22 cellular contexts compared by ENCODE assay signal in genomic region chr12:49939707-49940106, GRCh38. TPM values are rescaled to one million over a fixed set of nuclear protein-coding genes. Genes with fewer than 3 reads are reported as not detected.
DNase-seq lines count a peak whose midpoint lies in the region; ATAC-seq, FAIRE-seq and TF ChIP-seq lines count a peak whose summit lies in the region.
"Had no signal": no experiment of that assay in that cellular context is flagged by ENCODE, and none has a peak within 500 bp of the region (broad histone marks: within the 10 kb centered on the region; RNA-seq: fewer than 3 reads in every experiment).

No MANE protein-coding gene starts in this region.

- H3K23ac ChIP-seq in neuronal stem cell (ENCODE audit: low read depth, low read length, poor library complexity) = no peak overlapping the region

- POLR2A ChIA-PET in HepG2 (lab: Yijun Ruan, JAX) = no interaction called here
- POLR2A ChIA-PET in naive thymus-derived CD4-positive, alpha-beta T cell (lab: Charles Lee) = no interaction called here

- H4K8ac ChIP-seq in neuronal stem cell (ENCODE audit: low read depth, low read length) = no peak overlapping the region

- H3K4me1 Mint-ChIP-seq in naive thymus-derived CD4-positive, alpha-beta T cell = peaks cover 0 to 16% (median 0%) of the 10 kb centered on the region in 7 donors

- in situ Hi-C loops in HepG2 (cut with HindIII; ENCODE audit: extremely low pct_ligation_motif_present, low pct_unique_long_range_greater_than_20kb) = loop anchor here (5.0 kb wide), 1 partner anchor 72 kb away; no protein-coding TSS in a partner anchor
- in situ Hi-C loops in G401 (cut with HindIII; ENCODE audit: low sequenced_read_pairs) = no loop called here

- no peak for DNase-seq in HepG2 (ENCODE audit: low spot score)
- DNase-seq in right lobe of liver = no peak
- peak; percentile 46 for DNase-seq in coronary artery (ENCODE audit: low spot score)
- DNase-seq in neuronal stem cell (ENCODE audit: low spot score) = no peak
- DNase-seq in upper lobe of right lung = peak; percentile 25
- no peak for DNase-seq in head of caudate nucleus
- DNase-seq in G401 (ENCODE audit: low spot score) = no peak
- no peak for DNase-seq in naive thymus-derived CD4-positive, alpha-beta T cell
- DNase-seq: BE2C, H7, MV-4-11, NCI-H1105 treated with DMSO at 0.1 percent for 48 hours, NCI-H2081, NCI-H2171 treated with DMSO at 0.1 percent for 48 hours, NCI-H526, OCI-M1, Right ventricle myocardium superior had no signal

- H3K4me1 ChIP-seq in HepG2 (ENCODE audit: insufficient read depth, low read length) (peaks cover 17% of the 10 kb centered on the region), right lobe of liver (no peaks in the 10 kb centered on the region), neuronal stem cell (ENCODE audit: control insufficient read depth in 2 of 2, insufficient read depth in 1 of 2, low read depth in 1 of 2, low read length in 2 of 2) (peaks cover 0 to 2% of the 10 kb centered on the region in 2 donors), upper lobe of right lung (no peaks in the 10 kb centered on the region)
- no peaks in the 10 kb centered on the region for H3K4me1 ChIP-seq in naive thymus-derived CD4-positive, alpha-beta T cell (ENCODE audit: control insufficient read depth in 2 of 2, insufficient read depth in 2 of 2, low read length in 2 of 2)
- H3K4me1 ChIP-seq: A549 had no signal

- no peak overlapping the region for H3K27ac ChIP-seq in HepG2 (ENCODE audit: extremely low read length, insufficient read depth, low read length)
- no peak overlapping the region for H3K27ac ChIP-seq in right lobe of liver
- H3K27ac ChIP-seq in coronary artery = peak overlapping the region in 1 of 2 donors; percentile 38
- no peak overlapping the region for H3K27ac ChIP-seq in neuronal stem cell (replicated peaks; ENCODE audit: low read length)
- H3K27ac ChIP-seq in upper lobe of right lung = no peak overlapping the region
- no peak overlapping the region for H3K27ac ChIP-seq in naive thymus-derived CD4-positive, alpha-beta T cell (ENCODE audit: low read depth, low read length)
- H3K27ac ChIP-seq: A549 had no signal

- no peak overlapping the region for H4K91ac ChIP-seq in neuronal stem cell (ENCODE audit: low read depth, low read length, poor library complexity)

- no peak overlapping the region for H3K4ac ChIP-seq in neuronal stem cell (ENCODE audit: low read length)

- H3K4me3 ChIP-seq in HepG2 (replicated peaks in 1 of 3; ENCODE audit: insufficient read depth in 1 of 3, low read depth in 2 of 3, low read length in 3 of 3) (no peak overlapping the region), right lobe of liver (no peak overlapping the region), coronary artery (no peak overlapping the region), neuronal stem cell (ENCODE audit: low read length in 2 of 2) (no peak overlapping the region), upper lobe of right lung (no peak overlapping the region)
- H3K4me3 ChIP-seq in naive thymus-derived CD4-positive, alpha-beta T cell (ENCODE audit: low read length) = no peak overlapping the region
- H3K4me3 ChIP-seq: A549 had no signal

- peak overlapping the region; percentile 11 for H3K18ac ChIP-seq in neuronal stem cell (ENCODE audit: low read length)

- H2AK5ac ChIP-seq in neuronal stem cell (ENCODE audit: low read depth, low read length) = peak overlapping the region; percentile 11

- 0% methylated on average over 1 of the region's 1 CpG for WGBS in HepG2 (ENCODE audit: low lambda C conversion rate)
- WGBS in right lobe of liver (ENCODE audit: insufficient coverage, low coverage, low lambda C conversion rate, missing lambda C conversion rate) = no CpG with 5 or more reads among the region's 1 CpG
- WGBS in neuronal stem cell (ENCODE audit: extremely low coverage in 2 of 2, insufficient read length in 2 of 2, insufficient replicate concordance in 1 of 2), 2 donors = no CpG with 5 or more reads among the region's 1 CpG

- H3K9ac ChIP-seq in HepG2 (ENCODE audit: insufficient read depth, low read depth, low read length) = no peak overlapping the region
- no peak overlapping the region for H3K9ac ChIP-seq in neuronal stem cell (ENCODE audit: low read depth, low read length, poor library complexity)

- H2BK120ac ChIP-seq in neuronal stem cell (ENCODE audit: low read depth, low read length) = no peak overlapping the region

- no peak overlapping the region for H3K4me2 ChIP-seq in HepG2 (ENCODE audit: low read depth, low read length)
- H3K4me2 ChIP-seq in neuronal stem cell (ENCODE audit: insufficient read depth, low read length, poor library complexity, severe bottlenecking) = no peak overlapping the region
- H3K4me2 ChIP-seq: A549 had no signal

- TF ChIP-seq CTCF in HepG2 (CRISPR knock-in tag; IDR thresholded peaks at IDR 0.05) (no peak), right lobe of liver (IDR thresholded peaks at IDR 0.05) (no peak), coronary artery (IDR thresholded peaks at IDR 0.05) (no peak), upper lobe of right lung (IDR thresholded peaks at IDR 0.05) (no peak)

- H4K20me1 ChIP-seq in HepG2 (ENCODE audit: insufficient read depth, low read length) = no peaks in the 10 kb centered on the region

- H3K36me3 ChIP-seq in HepG2 (replicated peaks in 1 of 2; ENCODE audit: control insufficient read depth in 1 of 2, insufficient read depth in 2 of 2, low read length in 2 of 2) (no peaks in the 10 kb centered on the region), right lobe of liver (no peaks in the 10 kb centered on the region), neuronal stem cell (replicated peaks in 1 of 2; ENCODE audit: control insufficient read depth in 2 of 2, insufficient read depth in 2 of 2, low read length in 2 of 2) (no peaks in the 10 kb centered on the region), upper lobe of right lung (no peaks in the 10 kb centered on the region)
- H3K36me3 ChIP-seq in naive thymus-derived CD4-positive, alpha-beta T cell (ENCODE audit: control insufficient read depth in 2 of 3, insufficient read depth in 3 of 3, low read length in 3 of 3) = no peaks in the 10 kb centered on the region
- H3K36me3 ChIP-seq: BE2C had no signal

- H2BK15ac ChIP-seq in neuronal stem cell (ENCODE audit: low read length) = no peak overlapping the region

- no peak overlapping the region for H2AFZ ChIP-seq in HepG2 (ENCODE audit: low read length)
- H2AFZ ChIP-seq in neuronal stem cell (ENCODE audit: low read length) = no peak overlapping the region

- H3K9me3 Mint-ChIP-seq in naive thymus-derived CD4-positive, alpha-beta T cell = no peaks in the 10 kb centered on the region
- H3K9me3 Mint-ChIP-seq: IgD-negative memory B cell had no signal

- no peak overlapping the region for H3K4me3 Mint-ChIP-seq in naive thymus-derived CD4-positive, alpha-beta T cell
- H3K4me3 Mint-ChIP-seq: IgD-negative memory B cell had no signal

- H3K27me3 ChIP-seq in HepG2 (ENCODE audit: control insufficient read depth in 1 of 2, insufficient read depth in 2 of 2, low read length in 2 of 2) (peaks cover 1 to 2% of the 10 kb centered on the region in 2 experiments; a peak in 3 of 5 replicates), right lobe of liver (no peaks in the 10 kb centered on the region), neuronal stem cell (ENCODE audit: control insufficient read depth in 3 of 3, insufficient read depth in 3 of 3, low read depth in 1 of 3, low read length in 3 of 3) (peaks cover 0 to 56% (median 2%) of the 10 kb centered on the region in 3 experiments), upper lobe of right lung (no peaks in the 10 kb centered on the region)
- H3K27me3 ChIP-seq in naive thymus-derived CD4-positive, alpha-beta T cell (ENCODE audit: control insufficient read depth in 2 of 2, insufficient read depth in 2 of 2, low read length in 2 of 2) = no peaks in the 10 kb centered on the region
- H3K27me3 ChIP-seq: BE2C had no signal

- peaks cover 0 to 11% (median 2%) of the 10 kb centered on the region in 5 donors for H3K27me3 Mint-ChIP-seq in naive thymus-derived CD4-positive, alpha-beta T cell

- ATAC-seq in HepG2 = peak; percentile 58
- no peak for ATAC-seq in right lobe of liver
- no peak for ATAC-seq in upper lobe of right lung
- ATAC-seq in naive thymus-derived CD4-positive, alpha-beta T cell = no peak
- ATAC-seq: A549 had no signal

- no peak for FAIRE-seq in HepG2 (lab: Jason Lieb, UNC)
- FAIRE-seq: A549 had no signal

- TF ChIP-seq EP300 in HepG2 (IDR thresholded peaks at IDR 0.05; ENCODE audit: low read depth in 2 of 2, low read length in 2 of 2) (no peak), HepG2 (CRISPR knock-in tag; IDR thresholded peaks at IDR 0.05; ENCODE audit: borderline replicate concordance) (no peak)

- no peaks in the 10 kb centered on the region for H3K9me3 ChIP-seq in HepG2 (ENCODE audit: low read length)
- H3K9me3 ChIP-seq in right lobe of liver = no peaks in the 10 kb centered on the region
- H3K9me3 ChIP-seq in neuronal stem cell (replicated peaks in 1 of 2; ENCODE audit: control insufficient read depth in 2 of 2, insufficient read depth in 1 of 2, low read depth in 1 of 2, low read length in 2 of 2) = peaks cover 0 to 2% of the 10 kb centered on the region in 2 donors
- no peaks in the 10 kb centered on the region for H3K9me3 ChIP-seq in upper lobe of right lung
- no peaks in the 10 kb centered on the region for H3K9me3 ChIP-seq in naive thymus-derived CD4-positive, alpha-beta T cell (ENCODE audit: control insufficient read depth in 2 of 3, low read length in 3 of 3)
- H3K9me3 ChIP-seq: A549, BE2C had no signal

- no peak for TF ChIP-seq POLR2A in HepG2 (IDR thresholded peaks at IDR 0.05; ENCODE audit: insufficient read depth in 1 of 2, low read depth in 2 of 2, low read length in 2 of 2)
- TF ChIP-seq POLR2A in right lobe of liver (IDR thresholded peaks at IDR 0.05) = no peak

- H2BK5ac ChIP-seq in neuronal stem cell (ENCODE audit: low read length) = no peak overlapping the region

- H3K79me2 ChIP-seq in HepG2 (ENCODE audit: insufficient read depth, low read length) = no peaks in the 10 kb centered on the region

- no peaks in the 10 kb centered on the region for H3K79me1 ChIP-seq in neuronal stem cell (ENCODE audit: low read depth, low read length)

- no peak overlapping the region for H2BK12ac ChIP-seq in neuronal stem cell (ENCODE audit: low read length)

- no peaks in the 10 kb centered on the region for H3K36me3 Mint-ChIP-seq in naive thymus-derived CD4-positive, alpha-beta T cell
- H3K36me3 Mint-ChIP-seq: IgD-negative memory B cell had no signal

- CTCF ChIA-PET in HepG2 (lab: Yijun Ruan, JAX; ENCODE audit: low intra/inter-chr PET ratio, low total read pairs) = no interaction called here
- CTCF ChIA-PET in naive thymus-derived CD4-positive, alpha-beta T cell (lab: Charles Lee) = interaction anchor here (0.6 to 1.7 kb wide), 2 partner anchors 28 to 387 kb away, joined by 6 to 12 read pairs; no protein-coding TSS in a partner anchor

- no TSS peak for BruUV-seq in HepG2 (replicated peaks; lab: Mats Ljungman, UMichigan)

- no peak overlapping the region for H3K27ac Mint-ChIP-seq in naive thymus-derived CD4-positive, alpha-beta T cell
- H3K27ac Mint-ChIP-seq: IgD-negative memory B cell had no signal

- no peak overlapping the region for H3K14ac ChIP-seq in neuronal stem cell (ENCODE audit: low read length)

- intact Hi-C loops in HepG2 (cut with micrococcal nuclease; ENCODE audit: unreplicated experiment) = loop anchor here (10.0 kb wide), 1 partner anchor 75 kb away; no protein-coding TSS in a partner anchor
- intact Hi-C loops in right lobe of liver (cut with DNase I) = no loop called here
- intact Hi-C loops in upper lobe of right lung (cut with DNase I) = no loop called here
- intact Hi-C loops in head of caudate nucleus (cut with DNase I) = no loop called here
- intact Hi-C loops in naive thymus-derived CD4-positive, alpha-beta T cell (cut with micrococcal nuclease) = no loop called here

- TF ChIP-seq RAD21 in HepG2 (CRISPR knock-in tag; IDR thresholded peaks at IDR 0.05) = no peak

RNA-seq across cellular contexts. Expression of gene AQP2, which starts 10.8 kb away (rescaled TPM):
- not detected in 2 replicates for total RNA-seq in HepG2 (2016; rRNA removed; fragmentation: Illumina TruSeq; extraction: Trizol)
- total RNA-seq in HepG2 (2016; cell fraction: cytosol; rRNA removed; fragmentation: Illumina TruSeq; extraction: Trizol; ENCODE audit: low read depth) = not detected in 2 replicates
- total RNA-seq in HepG2 (2016; cell fraction: insoluble cytoplasmic fraction; rRNA removed; fragmentation: Illumina TruSeq; extraction: Trizol) = not detected in 2 replicates
- not detected in 2 replicates for total RNA-seq in HepG2 (2016; cell fraction: membrane; rRNA removed; fragmentation: Illumina TruSeq; extraction: Trizol)
- total RNA-seq in HepG2 (2016; cell fraction: nucleus; rRNA removed; fragmentation: Illumina TruSeq; extraction: Trizol) = not detected in 2 replicates
- polyA plus RNA-seq in HepG2 (2011; rRNA removed) = not detected in 2 replicates
- polyA plus RNA-seq in HepG2 (2011; cell fraction: cytosol; rRNA removed) = not detected in 2 replicates
- polyA plus RNA-seq in HepG2 (2011; cell fraction: nucleus; rRNA removed) = not detected in 2 replicates
- not detected in 2 replicates for polyA plus RNA-seq in HepG2 (2012)
- not detected in 2 replicates for polyA plus RNA-seq in HepG2 (2016; cell fraction: cytosol; fragmentation: Illumina TruSeq; extraction: Trizol; ENCODE audit: low read depth)
- polyA plus RNA-seq in HepG2 (2016; cell fraction: insoluble cytoplasmic fraction; fragmentation: Illumina TruSeq; extraction: Trizol; ENCODE audit: low read depth) = not detected in 2 replicates
- polyA plus RNA-seq in HepG2 (2016; cell fraction: membrane; fragmentation: Illumina TruSeq; extraction: Trizol; ENCODE audit: low read depth) = not detected in 2 replicates
- not detected in 2 replicates for polyA plus RNA-seq in HepG2 (2016; cell fraction: nucleus; fragmentation: Illumina TruSeq; extraction: Trizol; ENCODE audit: insufficient read depth, low read depth)
- not detected in 2 replicates for polyA minus RNA-seq in HepG2 (2011; rRNA and poly(A)+ RNA removed; ENCODE audit: low replicate concordance)
- polyA minus RNA-seq in HepG2 (2011; cell fraction: cytosol; rRNA and poly(A)+ RNA removed) = not detected in 2 replicates
- polyA minus RNA-seq in HepG2 (2011; cell fraction: nucleus; rRNA and poly(A)+ RNA removed) = not detected in 2 replicates
- not detected for total RNA-seq in right lobe of liver
- not detected for polyA plus RNA-seq in neuronal stem cell (2013, experiment 1 of 2)
- not detected for polyA plus RNA-seq in neuronal stem cell (2013, experiment 2 of 2)
- total RNA-seq in upper lobe of right lung = not detected
- total RNA-seq in G401 (2014; rRNA removed; shearing (Covaris generic)) = not detected in 2 replicates
- not detected for total RNA-seq in naive thymus-derived CD4-positive, alpha-beta T cell
- polyA plus RNA-seq in naive thymus-derived CD4-positive, alpha-beta T cell = not detected
- total RNA-seq: H7, M059J, Right ventricle myocardium superior, RPMI7951, SK-MEL-5 had no signal
- polyA plus RNA-seq: A549, IgD-negative memory B cell had no signal

RNA-seq across cellular contexts. Expression of gene AQP5, which starts 22.0 kb away (rescaled TPM):
- not detected in 2 replicates for total RNA-seq in HepG2 (2016; rRNA removed; fragmentation: Illumina TruSeq; extraction: Trizol)
- total RNA-seq in HepG2 (2016; cell fraction: cytosol; rRNA removed; fragmentation: Illumina TruSeq; extraction: Trizol; ENCODE audit: low read depth) = not detected in 2 replicates
- total RNA-seq in HepG2 (2016; cell fraction: insoluble cytoplasmic fraction; rRNA removed; fragmentation: Illumina TruSeq; extraction: Trizol) = not detected in 2 replicates
- not detected in 2 replicates for total RNA-seq in HepG2 (2016; cell fraction: membrane; rRNA removed; fragmentation: Illumina TruSeq; extraction: Trizol)
- total RNA-seq in HepG2 (2016; cell fraction: nucleus; rRNA removed; fragmentation: Illumina TruSeq; extraction: Trizol) = not detected in 2 replicates
- not detected in 2 replicates for polyA plus RNA-seq in HepG2 (2011; rRNA removed)
- polyA plus RNA-seq in HepG2 (2011; cell fraction: cytosol; rRNA removed) = not detected in 2 replicates
- polyA plus RNA-seq in HepG2 (2011; cell fraction: nucleus; rRNA removed) = not detected in 2 replicates
- polyA plus RNA-seq in HepG2 (2012) = not detected in 2 replicates
- not detected in 2 replicates for polyA plus RNA-seq in HepG2 (2016; cell fraction: cytosol; fragmentation: Illumina TruSeq; extraction: Trizol; ENCODE audit: low read depth)
- polyA plus RNA-seq in HepG2 (2016; cell fraction: insoluble cytoplasmic fraction; fragmentation: Illumina TruSeq; extraction: Trizol; ENCODE audit: low read depth) = not detected in 2 replicates
- not detected in 2 replicates for polyA plus RNA-seq in HepG2 (2016; cell fraction: membrane; fragmentation: Illumina TruSeq; extraction: Trizol; ENCODE audit: low read depth)
- polyA plus RNA-seq in HepG2 (2016; cell fraction: nucleus; fragmentation: Illumina TruSeq; extraction: Trizol; ENCODE audit: insufficient read depth, low read depth) = not detected in 2 replicates
- 0.82 TPM in 1 of 2 replicates, not detected in the other for polyA minus RNA-seq in HepG2 (2011; rRNA and poly(A)+ RNA removed; ENCODE audit: low replicate concordance)
- polyA minus RNA-seq in HepG2 (2011; cell fraction: cytosol; rRNA and poly(A)+ RNA removed) = not detected in 2 replicates
- not detected in 2 replicates for polyA minus RNA-seq in HepG2 (2011; cell fraction: nucleus; rRNA and poly(A)+ RNA removed)
- not detected for total RNA-seq in right lobe of liver
- 0.39 TPM for polyA plus RNA-seq in neuronal stem cell (2013, experiment 1 of 2)
- polyA plus RNA-seq in neuronal stem cell (2013, experiment 2 of 2) = 0.58 TPM
- total RNA-seq in upper lobe of right lung = 14.3 TPM
- total RNA-seq in G401 (2014; rRNA removed; shearing (Covaris generic)) = not detected in 2 replicates
- not detected for total RNA-seq in naive thymus-derived CD4-positive, alpha-beta T cell
- polyA plus RNA-seq in naive thymus-derived CD4-positive, alpha-beta T cell = not detected
- total RNA-seq: RPMI7951, SK-MEL-5 had no signal
- polyA plus RNA-seq: A549, IgD-negative memory B cell had no signal

RNA-seq across cellular contexts. Expression of gene AQP6, which starts 33.0 kb away (rescaled TPM):
- total RNA-seq in HepG2 (2016; rRNA removed; fragmentation: Illumina TruSeq; extraction: Trizol) = 0.51 and 1.3 TPM in 2 replicates
- total RNA-seq in HepG2 (2016; cell fraction: cytosol; rRNA removed; fragmentation: Illumina TruSeq; extraction: Trizol; ENCODE audit: low read depth) = 0.20 and 0.35 TPM in 2 replicates
- total RNA-seq in HepG2 (2016; cell fraction: insoluble cytoplasmic fraction; rRNA removed; fragmentation: Illumina TruSeq; extraction: Trizol) = 0.54 and 1.1 TPM in 2 replicates
- total RNA-seq in HepG2 (2016; cell fraction: membrane; rRNA removed; fragmentation: Illumina TruSeq; extraction: Trizol) = 0.55 and 0.59 TPM in 2 replicates
- 0.47 and 0.87 TPM in 2 replicates for total RNA-seq in HepG2 (2016; cell fraction: nucleus; rRNA removed; fragmentation: Illumina TruSeq; extraction: Trizol)
- polyA plus RNA-seq in HepG2 (2011; rRNA removed) = 0.32 and 0.38 TPM in 2 replicates
- polyA plus RNA-seq in HepG2 (2011; cell fraction: cytosol; rRNA removed) = 0.21 and 0.23 TPM in 2 replicates
- 0.64 and 0.79 TPM in 2 replicates for polyA plus RNA-seq in HepG2 (2011; cell fraction: nucleus; rRNA removed)
- 0.43 and 0.78 TPM in 2 replicates for polyA plus RNA-seq in HepG2 (2012)
- polyA plus RNA-seq in HepG2 (2016; cell fraction: cytosol; fragmentation: Illumina TruSeq; extraction: Trizol; ENCODE audit: low read depth) = 0.23 and 0.31 TPM in 2 replicates
- polyA plus RNA-seq in HepG2 (2016; cell fraction: insoluble cytoplasmic fraction; fragmentation: Illumina TruSeq; extraction: Trizol; ENCODE audit: low read depth) = 0.48 and 0.69 TPM in 2 replicates
- 0.23 and 0.48 TPM in 2 replicates for polyA plus RNA-seq in HepG2 (2016; cell fraction: membrane; fragmentation: Illumina TruSeq; extraction: Trizol; ENCODE audit: low read depth)
- polyA plus RNA-seq in HepG2 (2016; cell fraction: nucleus; fragmentation: Illumina TruSeq; extraction: Trizol; ENCODE audit: insufficient read depth, low read depth) = 1.6 and 2.3 TPM in 2 replicates
- polyA minus RNA-seq in HepG2 (2011; rRNA and poly(A)+ RNA removed; ENCODE audit: low replicate concordance) = 0.16 and 0.48 TPM in 2 replicates
- not detected in 2 replicates for polyA minus RNA-seq in HepG2 (2011; cell fraction: cytosol; rRNA and poly(A)+ RNA removed)
- polyA minus RNA-seq in HepG2 (2011; cell fraction: nucleus; rRNA and poly(A)+ RNA removed) = 0.25 TPM in 1 of 2 replicates, not detected in the other
- total RNA-seq in right lobe of liver = under 1 TPM in 2 of 6 experiments, not detected in 4; 0.31 to 0.34 TPM
- polyA plus RNA-seq in neuronal stem cell (2013, experiment 1 of 2) = 0.03 TPM
- 0.04 TPM for polyA plus RNA-seq in neuronal stem cell (2013, experiment 2 of 2)
- 0.35 TPM for total RNA-seq in upper lobe of right lung
- total RNA-seq in G401 (2014; rRNA removed; shearing (Covaris generic)) = 0.37 and 1.6 TPM in 2 replicates
- not detected for total RNA-seq in naive thymus-derived CD4-positive, alpha-beta T cell
- not detected for polyA plus RNA-seq in naive thymus-derived CD4-positive, alpha-beta T cell
- total RNA-seq: H7, M059J, Right ventricle myocardium superior, RPMI7951 had no signal
- polyA plus RNA-seq: IgD-negative memory B cell had no signal

RNA-seq across cellular contexts. Expression of gene FAIM2, which starts 36.0 kb away (rescaled TPM):
- total RNA-seq in HepG2 (2016; rRNA removed; fragmentation: Illumina TruSeq; extraction: Trizol) (not detected in 2 replicates), right lobe of liver (under 1 TPM in 1 of 6 experiments, not detected in 5; 0.16 TPM), upper lobe of right lung (1.2 TPM)
- not detected in 2 replicates for total RNA-seq in HepG2 (2016; cell fraction: cytosol; rRNA removed; fragmentation: Illumina TruSeq; extraction: Trizol; ENCODE audit: low read depth)
- not detected in 2 replicates for total RNA-seq in HepG2 (2016; cell fraction: insoluble cytoplasmic fraction; rRNA removed; fragmentation: Illumina TruSeq; extraction: Trizol)
- not detected in 2 replicates for total RNA-seq in HepG2 (2016; cell fraction: membrane; rRNA removed; fragmentation: Illumina TruSeq; extraction: Trizol)
- not detected in 2 replicates for total RNA-seq in HepG2 (2016; cell fraction: nucleus; rRNA removed; fragmentation: Illumina TruSeq; extraction: Trizol)
- not detected in 2 replicates for polyA plus RNA-seq in HepG2 (2011; rRNA removed)
- 0.01 and 0.03 TPM in 2 replicates for polyA plus RNA-seq in HepG2 (2011; cell fraction: cytosol; rRNA removed)
- polyA plus RNA-seq in HepG2 (2011; cell fraction: nucleus; rRNA removed) = 0.21 TPM in 1 of 2 replicates, not detected in the other
- not detected in 2 replicates for polyA plus RNA-seq in HepG2 (2012)
- polyA plus RNA-seq in HepG2 (2016; cell fraction: cytosol; fragmentation: Illumina TruSeq; extraction: Trizol; ENCODE audit: low read depth) = not detected in 2 replicates
- polyA plus RNA-seq in HepG2 (2016; cell fraction: insoluble cytoplasmic fraction; fragmentation: Illumina TruSeq; extraction: Trizol; ENCODE audit: low read depth) = not detected in 2 replicates
- not detected in 2 replicates for polyA plus RNA-seq in HepG2 (2016; cell fraction: membrane; fragmentation: Illumina TruSeq; extraction: Trizol; ENCODE audit: low read depth)
- polyA plus RNA-seq in HepG2 (2016; cell fraction: nucleus; fragmentation: Illumina TruSeq; extraction: Trizol; ENCODE audit: insufficient read depth, low read depth) = not detected in 2 replicates
- polyA minus RNA-seq in HepG2 (2011; rRNA and poly(A)+ RNA removed; ENCODE audit: low replicate concordance) = 0.65 TPM in 1 of 2 replicates, not detected in the other
- not detected in 2 replicates for polyA minus RNA-seq in HepG2 (2011; cell fraction: cytosol; rRNA and poly(A)+ RNA removed)
- polyA minus RNA-seq in HepG2 (2011; cell fraction: nucleus; rRNA and poly(A)+ RNA removed) = not detected in 2 replicates
- polyA plus RNA-seq in neuronal stem cell (2013, experiment 1 of 2) = 5.6 TPM
- polyA plus RNA-seq in neuronal stem cell (2013, experiment 2 of 2) = 4.9 TPM
- not detected in 2 replicates for total RNA-seq in G401 (2014; rRNA removed; shearing (Covaris generic))
- total RNA-seq in naive thymus-derived CD4-positive, alpha-beta T cell = under 1 TPM in 2 of 5 experiments, not detected in 3; 0.22 to 0.85 TPM
- not detected for polyA plus RNA-seq in naive thymus-derived CD4-positive, alpha-beta T cell
- total RNA-seq: H7, SK-MEL-5 had no signal
- polyA plus RNA-seq: IgD-negative memory B cell had no signal

Comparison
In these comparisons a context has a peak if more than half of its experiments do, and no peak if none do; other contexts are left out.
1. DNase-seq: peak in coronary artery (single experiment) and upper lobe of right lung (single experiment); none in HepG2 (single experiment), right lobe of liver (0 of 3), neuronal stem cell (single experiment), head of caudate nucleus (0 of 42), G401 (single experiment) and naive thymus-derived CD4-positive, alpha-beta T cell (0 of 9).
2. RNA of gene AQP5, which starts 22.0 kb away (total RNA-seq): 14.3 TPM in upper lobe of right lung (single experiment); not detected in HepG2, not detected in right lobe of liver, not detected in G401 and not detected in naive thymus-derived CD4-positive, alpha-beta T cell; every median in the first group is over 10 times any median in the second.